ENCODE assay signal across 1 cellular context in genomic region chr7:44626620-44627019, GRCh38.
TF ChIP-seq lines count a peak whose summit lies in the region.

No MANE protein-coding gene starts in this region.

TF ChIP-seq in GM23338, 12 proteins besides CTCF, POLR2A, EP300 and RAD21 (continued from another document):
- TF ChIP-seq, protein P1, sequence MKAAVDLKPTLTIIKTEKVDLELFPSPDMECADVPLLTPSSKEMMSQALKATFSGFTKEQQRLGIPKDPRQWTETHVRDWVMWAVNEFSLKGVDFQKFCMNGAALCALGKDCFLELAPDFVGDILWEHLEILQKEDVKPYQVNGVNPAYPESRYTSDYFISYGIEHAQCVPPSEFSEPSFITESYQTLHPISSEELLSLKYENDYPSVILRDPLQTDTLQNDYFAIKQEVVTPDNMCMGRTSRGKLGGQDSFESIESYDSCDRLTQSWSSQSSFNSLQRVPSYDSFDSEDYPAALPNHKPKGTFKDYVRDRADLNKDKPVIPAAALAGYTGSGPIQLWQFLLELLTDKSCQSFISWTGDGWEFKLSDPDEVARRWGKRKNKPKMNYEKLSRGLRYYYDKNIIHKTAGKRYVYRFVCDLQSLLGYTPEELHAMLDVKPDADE (IDR thresholded peaks at IDR 0.05), result no peak
- TF ChIP-seq STAT1 (IDR thresholded peaks at IDR 0.05; ENCODE audit: unreplicated experiment) (no peak), ZNF331 (CRISPR knock-in tag; IDR thresholded peaks at IDR 0.05; ENCODE audit: low read depth) (no peak), CREB1 (CRISPR knock-in tag; IDR thresholded peaks at IDR 0.05; ENCODE audit: low read depth) (no peak), ZNF462 (CRISPR knock-in tag; IDR thresholded peaks at IDR 0.05) (no peak)
